ENCODE assay signal across 21 cellular contexts in genomic region chr3:65894679-65895078, GRCh38.
DNase-seq lines count a peak whose midpoint lies in the region; ATAC-seq and TF ChIP-seq lines count a peak whose summit lies in the region.
"Had no signal": no experiment of that assay in that cellular context is flagged by ENCODE, and none has a peak within 500 bp of the region (broad histone marks: within the 10 kb centered on the region; RNA-seq: fewer than 3 reads in every experiment).

No MANE protein-coding gene starts in this region.

- H2BK15ac ChIP-seq in mesenchymal stem cell (ENCODE audit: low read depth, poor library complexity, severe bottlenecking) = no peak overlapping the region

- H3K4me3 ChIP-seq in epithelial cell of esophagus (ENCODE audit: low read length) = no peak overlapping the region
- no peak overlapping the region for H3K4me3 ChIP-seq in mesenchymal stem cell (ENCODE audit: insufficient read depth in 1 of 2, low read depth in 1 of 2, low read length in 2 of 2)
- H3K4me3 ChIP-seq in effector memory CD4-positive, alpha-beta T cell (ENCODE audit: insufficient read depth, low read depth, low read length, poor library complexity, severe bottlenecking) = no peak overlapping the region
- H3K4me3 ChIP-seq: BLaER1 treated with 17β-estradiol and CSF1 and Interleukin-3, amounts not matched to agents 10 nM and 100 nM; colonic mucosa; GM12878; lung; right atrium auricular region; upper lobe of left lung had no signal

- no peak overlapping the region for H3K27ac ChIP-seq in mesenchymal stem cell (ENCODE audit: low read length, poor library complexity, severe bottlenecking)
- H3K27ac ChIP-seq in effector memory CD4-positive, alpha-beta T cell (ENCODE audit: insufficient read depth, low read length, poor library complexity, severe bottlenecking) = no peak overlapping the region
- H3K27ac ChIP-seq: BLaER1 treated with 17β-estradiol and CSF1 and Interleukin-3, amounts not matched to agents 10 nM and 100 nM; colonic mucosa; HL-60; upper lobe of left lung had no signal

- H3K14ac ChIP-seq in mesenchymal stem cell (ENCODE audit: low read length in 2 of 2) = peak overlapping the region in 1 of 2 experiments; percentile 4

- no peak overlapping the region for H4K8ac ChIP-seq in mesenchymal stem cell (ENCODE audit: low read length)

- DNase-seq in AG09319 (ENCODE audit: extremely low read depth, low read depth) = peak; percentile 32
- DNase-seq in HS-5 (ENCODE audit: low read depth) = peak; percentile 80
- peak; percentile 87 for DNase-seq in epithelial cell of esophagus (ENCODE audit: low read depth)
- DNase-seq in mesenchymal stem cell = peak; percentile 5
- DNase-seq in effector memory CD4-positive, alpha-beta T cell = no peak
- DNase-seq in NCI-H2196 (lab: John Stamatoyannopoulos, UW; ENCODE audit: unreplicated experiment) = no peak
- DNase-seq: activated T-cell treated with anti-CD3 and anti-CD28 coated beads, Interleukin-2, amount 50 U/mL, for 48 hours; colonic mucosa; DND-41; KG1; NCI-H1417 treated with DMSO at 0.1 percent for 48 hours; NCI-H510A; SK-N-SH; upper lobe of left lung had no signal

- no peak overlapping the region for H2BK12ac ChIP-seq in mesenchymal stem cell (ENCODE audit: low read length in 2 of 2)

- no peak overlapping the region for H3K4me2 ChIP-seq in mesenchymal stem cell (ENCODE audit: low read length, poor library complexity, severe bottlenecking)
- H3K4me2 ChIP-seq: BLaER1 treated with 17β-estradiol and CSF1 and Interleukin-3, amounts not matched to agents 10 nM and 100 nM; SK-N-SH had no signal

- H2AFZ ChIP-seq in mesenchymal stem cell (ENCODE audit: low read depth, low read length) = no peak overlapping the region

- ATAC-seq in HG03457 (IDR thresholded peaks at IDR 0.05; ENCODE audit: unreplicated experiment) (no peak), GM21717 (IDR thresholded peaks at IDR 0.05; ENCODE audit: unreplicated experiment) (no peak)
- ATAC-seq: GM12878 had no signal

- H3K9ac ChIP-seq in mesenchymal stem cell (ENCODE audit: low read length) = peak overlapping the region; percentile 64
- H3K9ac ChIP-seq: BLaER1 treated with 17β-estradiol and CSF1 and Interleukin-3, amounts not matched to agents 10 nM and 100 nM; SK-N-SH had no signal

- H3K4me1 ChIP-seq in mesenchymal stem cell (ENCODE audit: control insufficient read depth, insufficient read depth, low read depth, low read length) = peaks cover 2% of the 10 kb centered on the region
- no peaks in the 10 kb centered on the region for H3K4me1 ChIP-seq in effector memory CD4-positive, alpha-beta T cell (ENCODE audit: control insufficient read depth, insufficient read depth, low read length, poor library complexity, severe bottlenecking)
- H3K4me1 ChIP-seq: BLaER1 treated with 17β-estradiol and CSF1 and Interleukin-3, amounts not matched to agents 10 nM and 100 nM; colonic mucosa had no signal

- H3K23ac ChIP-seq in mesenchymal stem cell (ENCODE audit: low read length in 2 of 2) = no peak overlapping the region

- H2AK5ac ChIP-seq in mesenchymal stem cell (ENCODE audit: low read length, severe bottlenecking) = no peak overlapping the region

- H3K79me1 ChIP-seq in mesenchymal stem cell (replicated peaks; ENCODE audit: low read length, poor library complexity, severe bottlenecking) = peaks cover 21% of the 10 kb centered on the region

- no peak overlapping the region for H3K18ac ChIP-seq in mesenchymal stem cell (ENCODE audit: low read depth in 1 of 2, low read length in 2 of 2)

- H2BK120ac ChIP-seq in mesenchymal stem cell (ENCODE audit: low read depth, low read length) = no peak overlapping the region

- no peak overlapping the region for H3K4ac ChIP-seq in mesenchymal stem cell (ENCODE audit: low read depth in 1 of 2, low read length in 2 of 2)

- H3K27me3 ChIP-seq in mesenchymal stem cell (ENCODE audit: control insufficient read depth in 1 of 2, insufficient read depth in 1 of 2, low read length in 2 of 2) = no peaks in the 10 kb centered on the region
- no peaks in the 10 kb centered on the region for H3K27me3 ChIP-seq in effector memory CD4-positive, alpha-beta T cell (replicated peaks; ENCODE audit: control insufficient read depth, insufficient read depth, low read length, poor library complexity, severe bottlenecking)
- H3K27me3 ChIP-seq: BLaER1 treated with 17β-estradiol and CSF1 and Interleukin-3, amounts not matched to agents 10 nM and 100 nM; colonic mucosa; right atrium auricular region; upper lobe of left lung had no signal

- no peak overlapping the region for H4K91ac ChIP-seq in mesenchymal stem cell (ENCODE audit: low read length)

- TF ChIP-seq CTCF in AG09319 (IDR thresholded peaks at IDR 0.05; ENCODE audit: low read depth, low read length) = no peak
- no peak for TF ChIP-seq CTCF in epithelial cell of esophagus (IDR thresholded peaks at IDR 0.05; ENCODE audit: insufficient read depth, low read depth, low read length, missing control alignments)

- H3K9me3 ChIP-seq in mesenchymal stem cell (ENCODE audit: control insufficient read depth, low read length) = no peaks in the 10 kb centered on the region
- H3K9me3 ChIP-seq in effector memory CD4-positive, alpha-beta T cell (ENCODE audit: control insufficient read depth, low read length) = no peaks in the 10 kb centered on the region
- H3K9me3 ChIP-seq: colonic mucosa, right atrium auricular region, SK-N-SH, upper lobe of left lung had no signal

- no peaks in the 10 kb centered on the region for H3K36me3 ChIP-seq in mesenchymal stem cell (ENCODE audit: control insufficient read depth in 1 of 2, insufficient read depth in 2 of 2, low read depth in 1 of 2, low read length in 2 of 2)
- H3K36me3 ChIP-seq in effector memory CD4-positive, alpha-beta T cell (ENCODE audit: control insufficient read depth, insufficient read depth, low read length) = no peaks in the 10 kb centered on the region
- H3K36me3 ChIP-seq: BLaER1 treated with 17β-estradiol and CSF1 and Interleukin-3, amounts not matched to agents 10 nM and 100 nM; colonic mucosa; right atrium auricular region; upper lobe of left lung had no signal

- H2BK5ac ChIP-seq in mesenchymal stem cell (ENCODE audit: low read depth, low read length, poor library complexity, severe bottlenecking) = no peak overlapping the region

- 100% methylated on average over 2 of the region's 4 CpGs for WGBS in mesenchymal stem cell

Comparison
In these comparisons a context has a peak if more than half of its experiments do, and no peak if none do; other contexts are left out.
1. DNase-seq: peak in AG09319 (single experiment), HS-5 (single experiment), epithelial cell of esophagus (single experiment) and mesenchymal stem cell (single experiment); none in effector memory CD4-positive, alpha-beta T cell (0 of 3) and NCI-H2196 (single experiment).